In genomic region chr5:134873494-134873893, GRCh38 we compare ENCODE assay signal across 8 cellular contexts. TPM values are rescaled to one million over a fixed set of nuclear protein-coding genes. Genes with fewer than 3 reads are reported as not detected.
A peak's percentile ranks its signal among the peaks of the same experiment; 100 is the strongest.
DNase-seq lines count a peak whose midpoint lies in the region; ATAC-seq and TF ChIP-seq lines count a peak whose summit lies in the region.

No MANE protein-coding gene starts in this region.

- H3K27ac ChIP-seq in CD4-positive, CD25-positive, alpha-beta regulatory T cell (ENCODE audit: insufficient read depth, low read length, poor library complexity, severe bottlenecking): peak overlapping the region; percentile 88
- H3K27ac ChIP-seq in body of pancreas: peak overlapping the region; percentile 85 to 88 (median 88)

- 73 to 79% methylated on average over 6 of the region's 6 CpGs for WGBS in body of pancreas, 2 donors

- no peaks in the 10 kb centered on the region for H3K36me3 ChIP-seq in CD4-positive, CD25-positive, alpha-beta regulatory T cell (ENCODE audit: control insufficient read depth, insufficient read depth, low read length)
- no peaks in the 10 kb centered on the region for H3K36me3 ChIP-seq in body of pancreas (replicated peaks in 1 of 2; ENCODE audit: insufficient read depth in 1 of 2, low read depth in 2 of 2)

- H3K4me1 Mint-ChIP-seq in CD4-positive, CD25-positive, alpha-beta regulatory T cell: peaks cover 22 to 45% (median 32%) of the 10 kb centered on the region in 4 donors
- peaks cover 17% of the 10 kb centered on the region for H3K4me1 Mint-ChIP-seq in nephron

- no peak for TF ChIP-seq POLR2A in body of pancreas (IDR thresholded peaks at IDR 0.05)

- intact Hi-C loops in body of pancreas (cut with DNase I): no loop called here

- H3K27me3 Mint-ChIP-seq in CD4-positive, CD25-positive, alpha-beta regulatory T cell: no peaks in the 10 kb centered on the region
- H3K27me3 Mint-ChIP-seq in nephron (ENCODE audit: low read depth): no peaks in the 10 kb centered on the region

- H3K36me3 Mint-ChIP-seq in CD4-positive, CD25-positive, alpha-beta regulatory T cell: peaks cover 6% of the 10 kb centered on the region
- peaks cover 11% of the 10 kb centered on the region for H3K36me3 Mint-ChIP-seq in nephron (ENCODE audit: low read depth)

- H3K9me3 ChIP-seq in CD4-positive, CD25-positive, alpha-beta regulatory T cell (ENCODE audit: control insufficient read depth in 2 of 2, low read length in 2 of 2): no peaks in the 10 kb centered on the region
- H3K9me3 ChIP-seq in body of pancreas: no peaks in the 10 kb centered on the region

- no peak for ATAC-seq in CD4-positive, CD25-positive, alpha-beta regulatory T cell (ENCODE audit: low read depth in 2 of 2)
- ATAC-seq in body of pancreas: no peak

- H3K4me3 Mint-ChIP-seq in CD4-positive, CD25-positive, alpha-beta regulatory T cell: peak overlapping the region; percentile 95 to 96 (median 96)
- peak overlapping the region; percentile 95 to 99 (median 98) for H3K4me3 Mint-ChIP-seq in nephron

- peak overlapping the region; percentile 90 to 98 (median 97) for H3K27ac Mint-ChIP-seq in CD4-positive, CD25-positive, alpha-beta regulatory T cell
- peak overlapping the region; percentile 99 to 100 (median 99) for H3K27ac Mint-ChIP-seq in nephron

- H3K9me3 Mint-ChIP-seq in CD4-positive, CD25-positive, alpha-beta regulatory T cell: no peaks in the 10 kb centered on the region
- H3K9me3 Mint-ChIP-seq in nephron: no peaks in the 10 kb centered on the region

- peak in 2 of 3 donors; percentile 11 to 47 for DNase-seq in CD4-positive, CD25-positive, alpha-beta regulatory T cell
- DNase-seq in NCI-H2227 treated with DMSO at 0.1 percent for 48 hours (lab: John Stamatoyannopoulos, UW) (peak; percentile 34), body of pancreas (no peak), midbrain (lab: John Stamatoyannopoulos, UW) (no peak), islet precursor cell (no peak), amniotic stem cell (lab: John Stamatoyannopoulos, UW) (no peak), retina (no peak)

- H3K27me3 ChIP-seq in CD4-positive, CD25-positive, alpha-beta regulatory T cell (ENCODE audit: control insufficient read depth, insufficient read depth, low read length): no peaks in the 10 kb centered on the region
- H3K27me3 ChIP-seq in body of pancreas: no peaks in the 10 kb centered on the region

- TF ChIP-seq CTCF in body of pancreas (IDR thresholded peaks at IDR 0.05) (no peak), nephron (IDR thresholded peaks at IDR 0.05; ENCODE audit: unreplicated experiment in 3 of 3) (no peak)

- peak overlapping the region; percentile 89 for H3K4me3 ChIP-seq in CD4-positive, CD25-positive, alpha-beta regulatory T cell (ENCODE audit: low read depth, low read length)
- H3K4me3 ChIP-seq in body of pancreas: no peak overlapping the region

- peaks cover 35% of the 10 kb centered on the region for H3K4me1 ChIP-seq in CD4-positive, CD25-positive, alpha-beta regulatory T cell (ENCODE audit: control insufficient read depth, insufficient read depth, low read length, poor library complexity, severe bottlenecking)
- peaks cover 29% of the 10 kb centered on the region for H3K4me1 ChIP-seq in body of pancreas

RNA-seq across cellular contexts. Expression of gene TXNDC15, which starts 0.7 kb away (rescaled TPM):
- 33.9 TPM for total RNA-seq in CD4-positive, CD25-positive, alpha-beta regulatory T cell
- polyA plus RNA-seq in CD4-positive, CD25-positive, alpha-beta regulatory T cell: 10 to 100 TPM; 15.4 to 23.1 (median 17.2) TPM
- 10 to 100 TPM; 50.4 to 74.5 TPM for total RNA-seq in body of pancreas

RNA-seq across cellular contexts. Expression of gene C5orf24, which starts 27.7 kb away (rescaled TPM):
- total RNA-seq in CD4-positive, CD25-positive, alpha-beta regulatory T cell: 31.4 TPM
- 1 to 10 TPM; 6.5 to 7.4 (median 6.9) TPM for polyA plus RNA-seq in CD4-positive, CD25-positive, alpha-beta regulatory T cell
- total RNA-seq in body of pancreas: 10 to 100 TPM; 15.3 to 20.1 TPM

RNA-seq across cellular contexts. Expression of gene PCBD2, which starts 31.4 kb away (rescaled TPM):
- 10.6 TPM for total RNA-seq in CD4-positive, CD25-positive, alpha-beta regulatory T cell
- 10 to 100 TPM; 10.3 to 12.5 (median 11.5) TPM for polyA plus RNA-seq in CD4-positive, CD25-positive, alpha-beta regulatory T cell
- 10 to 100 TPM in 1 of 2 donors, 1 to 10 TPM in 1; 9.9 to 15.8 TPM for total RNA-seq in body of pancreas

Comparison
In these comparisons a context has a peak if more than half of its experiments do, and no peak if none do; other contexts are left out.
1. DNase-seq: peak in CD4-positive, CD25-positive, alpha-beta regulatory T cell (2 of 3) and NCI-H2227 treated with DMSO at 0.1 percent for 48 hours (single experiment); none in body of pancreas (0 of 4), midbrain (single experiment), islet precursor cell (single experiment), amniotic stem cell (single experiment) and retina (single experiment).